ENCODE assay signal across 9 cellular contexts in genomic region chr13:61414136-61414535, GRCh38. TPM values are rescaled to one million over a fixed set of nuclear protein-coding genes. Genes with fewer than 3 reads are reported as not detected.
DNase-seq lines count a peak whose midpoint lies in the region; ATAC-seq and TF ChIP-seq lines count a peak whose summit lies in the region.
"Had no signal": no experiment of that assay in that cellular context is flagged by ENCODE, and none has a peak within 500 bp of the region (broad histone marks: within the 10 kb centered on the region; RNA-seq: fewer than 3 reads in every experiment).

No MANE protein-coding gene starts in this region.

- peak overlapping the region; percentile 38 for H3K4me2 ChIP-seq in neural cell (ENCODE audit: low read length)

- peak overlapping the region; percentile 22 for H2AFZ ChIP-seq in neural cell (ENCODE audit: low read depth, low read length)

- no peak overlapping the region for H3K27ac ChIP-seq in left ventricle myocardium inferior (replicated peaks)
- peak overlapping the region in 1 of 4 donors; percentile 56 for H3K27ac ChIP-seq in gastroesophageal sphincter
- H3K27ac ChIP-seq in neural cell (ENCODE audit: low read length) = peak overlapping the region; percentile 12
- H3K27ac ChIP-seq in aorta (ENCODE audit: low read depth in 1 of 2, low read length in 2 of 2) = no peak overlapping the region
- H3K27ac ChIP-seq: neutrophil had no signal

- DNase-seq in left ventricle myocardium inferior (no peak), Right ventricle myocardium inferior (ENCODE audit: missing footprints) (no peak), aorta (no peak), ecto neural progenitor cell (ENCODE audit: low spot score) (no peak), G401 (ENCODE audit: low spot score) (no peak)

- TF ChIP-seq POLR2A in gastroesophageal sphincter (IDR thresholded peaks at IDR 0.05) = no peak

- no peaks in the 10 kb centered on the region for H4K20me1 ChIP-seq in neural cell (ENCODE audit: insufficient read depth)

- ATAC-seq in Right ventricle myocardium inferior (no peak), gastroesophageal sphincter (no peak), aorta (ENCODE audit: low FRiP score) (no peak), GM21723 (IDR thresholded peaks at IDR 0.05; ENCODE audit: unreplicated experiment) (no peak)

- 0 to 4% methylated on average over 2 to 4 of the region's 12 CpGs for WGBS in gastroesophageal sphincter (ENCODE audit: low coverage in 1 of 2), 2 donors
- 2 to 3% methylated on average over 11 to 12 of the region's 12 CpGs for WGBS in aorta, 2 donors

- H3K27me3 ChIP-seq in left ventricle myocardium inferior (ENCODE audit: low read depth) (peaks cover 42% of the 10 kb centered on the region), gastroesophageal sphincter (peaks cover 21% of the 10 kb centered on the region), neural cell (ENCODE audit: insufficient read depth, low read depth, low read length) (peaks cover 53% of the 10 kb centered on the region), aorta (ENCODE audit: control insufficient read depth in 1 of 2, insufficient read depth in 2 of 2, low read length in 1 of 2) (no peaks in the 10 kb centered on the region)

- H3K4me1 ChIP-seq in left ventricle myocardium inferior = peaks cover 24% of the 10 kb centered on the region
- peaks cover 0 to 23% (median 4%) of the 10 kb centered on the region in 3 donors for H3K4me1 ChIP-seq in gastroesophageal sphincter
- H3K4me1 ChIP-seq in aorta (ENCODE audit: control insufficient read depth in 1 of 2, insufficient read depth in 2 of 2, low read length in 2 of 2) = no peaks in the 10 kb centered on the region

- no peak for TF ChIP-seq CTCF in left ventricle myocardium inferior (IDR thresholded peaks at IDR 0.05; ENCODE audit: borderline replicate concordance)
- no peak for TF ChIP-seq CTCF in gastroesophageal sphincter (IDR thresholded peaks at IDR 0.05)
- no peak for TF ChIP-seq CTCF in neural cell (IDR thresholded peaks at IDR 0.05; ENCODE audit: poor library complexity, severe bottlenecking)

- H3F3A ChIP-seq in neural cell (ENCODE audit: insufficient read depth, low read length, poor library complexity, severe bottlenecking) = no peaks in the 10 kb centered on the region

- H3K36me3 ChIP-seq in left ventricle myocardium inferior (no peaks in the 10 kb centered on the region), gastroesophageal sphincter (no peaks in the 10 kb centered on the region), neural cell (ENCODE audit: insufficient read depth, low read length) (no peaks in the 10 kb centered on the region), aorta (ENCODE audit: control insufficient read depth in 1 of 2, insufficient read depth in 2 of 2, low read length in 1 of 2) (no peaks in the 10 kb centered on the region)
- H3K36me3 ChIP-seq: neutrophil had no signal

- in situ Hi-C loops in G401 (cut with HindIII; ENCODE audit: low sequenced_read_pairs) = no loop called here

- no peaks in the 10 kb centered on the region for H3K9me3 ChIP-seq in left ventricle myocardium inferior (replicated peaks)
- no peaks in the 10 kb centered on the region for H3K9me3 ChIP-seq in gastroesophageal sphincter
- H3K9me3 ChIP-seq in neural cell (ENCODE audit: low read length) = no peaks in the 10 kb centered on the region
- H3K9me3 ChIP-seq in aorta (ENCODE audit: control insufficient read depth, low read length) = no peaks in the 10 kb centered on the region
- H3K9me3 ChIP-seq: neutrophil had no signal

- H3K9me2 ChIP-seq in neural cell (ENCODE audit: insufficient read depth, low read length) = no peaks in the 10 kb centered on the region

- TF ChIP-seq RAD21 in neural cell (conservative IDR thresholded peaks at IDR 0.05) = no peak

- H3K9ac ChIP-seq in neural cell (ENCODE audit: low read length) = peak overlapping the region; percentile 58

- H3K4me3 ChIP-seq in left ventricle myocardium inferior = peak overlapping the region; percentile 63
- peak overlapping the region; percentile 41 to 50 for H3K4me3 ChIP-seq in gastroesophageal sphincter
- H3K4me3 ChIP-seq in neural cell (ENCODE audit: low read length) = peak overlapping the region; percentile 70
- H3K4me3 ChIP-seq in aorta (ENCODE audit: low read length in 2 of 2) = peak overlapping the region; percentile 79 to 95

- no peak for TF ChIP-seq EP300 in gastroesophageal sphincter (IDR thresholded peaks at IDR 0.05)
- TF ChIP-seq EP300 in neural cell (conservative IDR thresholded peaks at IDR 0.05; ENCODE audit: poor library complexity, severe bottlenecking) = no peak

- no peaks in the 10 kb centered on the region for H3K79me2 ChIP-seq in neural cell (replicated peaks; ENCODE audit: insufficient read depth, low read length)

- intact Hi-C loops in left ventricle myocardium inferior (cut with micrococcal nuclease) (no loop called here), Right ventricle myocardium inferior (cut with DNase I) (no loop called here), aorta (cut with DNase I) (loop anchor here (5.0 to 10.0 kb wide), 3 partner anchors 287 to 969 kb away; no protein-coding TSS in a partner anchor)

TF ChIP-seq in neural cell, 6 proteins besides CTCF, POLR2A, EP300 and RAD21:
- no peak for TF ChIP-seq EZH2 (IDR thresholded peaks at IDR 0.05; ENCODE audit: borderline replicate concordance, insufficient read depth, low read length, poor library complexity, severe bottlenecking)
- TF ChIP-seq TAF1 (IDR thresholded peaks at IDR 0.05; ENCODE audit: low read depth) = no peak
- TF ChIP-seq SMC3 (conservative IDR thresholded peaks at IDR 0.05; ENCODE audit: poor library complexity) = no peak
- TF ChIP-seq REST (IDR thresholded peaks at IDR 0.05; ENCODE audit: borderline replicate concordance) = no peak
- TF ChIP-seq POLR2AphosphoS5 (IDR thresholded peaks at IDR 0.05) = no peak
- no peak for TF ChIP-seq MXI1 (conservative IDR thresholded peaks at IDR 0.05; ENCODE audit: poor library complexity, severe bottlenecking)

RNA-seq across cellular contexts. Expression of gene PCDH20, which starts 1.5 kb away (rescaled TPM):
- total RNA-seq in left ventricle myocardium inferior (0.30 TPM), Right ventricle myocardium inferior (2.2 TPM), gastroesophageal sphincter (10 to 100 TPM in 3 of 4 donors, 1 to 10 TPM in 1; 9.2 to 26.9 (median 16.4) TPM), aorta (10 to 100 TPM in 1 of 2 donors, 1 to 10 TPM in 1; 5.4 to 30.1 TPM)
- polyA plus RNA-seq in neural cell (8.0 and 8.2 TPM in 2 replicates), aorta (1 to 10 TPM in 1 of 2 donors, under 1 TPM in 1; 0.67 to 1.5 TPM)
- 39.8 and 39.9 TPM in 2 replicates for polyA minus RNA-seq in neural cell
- 0.06 TPM in 1 of 2 replicates, not detected in the other for total RNA-seq in G401 (2014; rRNA removed; shearing (Covaris generic))

Comparison
In these comparisons a context has a peak if more than half of its experiments do, and no peak if none do; other contexts are left out.
1. intact Hi-C loops: an anchor here in aorta (5.0 to 10.0 kb wide); none called in left ventricle myocardium inferior and Right ventricle myocardium inferior.